Comparison of ENCODE assay signal across 21 cellular contexts in genomic region chr13:112217431-112217830, GRCh38.
DNase-seq lines count a peak whose midpoint lies in the region; ATAC-seq, FAIRE-seq and TF ChIP-seq lines count a peak whose summit lies in the region.
"Had no signal": no experiment of that assay in that cellular context is flagged by ENCODE, and none has a peak within 500 bp of the region (broad histone marks: within the 10 kb centered on the region; RNA-seq: fewer than 3 reads in every experiment).

No MANE protein-coding gene starts in this region.

- 0 out of 2 replicates have a peak overlapping the region, but pooled peaks have one; percentile 0 for H2BK20ac ChIP-seq in H1 (ENCODE audit: low read length)

- H3K4me2 ChIP-seq in H1 (ENCODE audit: insufficient read depth in 1 of 2, low read depth in 2 of 2, low read length in 2 of 2) (no peak overlapping the region), trophoblast cell (ENCODE audit: low read length) (no peak overlapping the region)
- H3K4me2 ChIP-seq: BLaER1 treated with 17β-estradiol and CSF1 and Interleukin-3, amounts not matched to agents 10 nM and 100 nM had no signal

- H3K23ac ChIP-seq in H1 (ENCODE audit: insufficient read length): no peak overlapping the region
- H3K23ac ChIP-seq in trophoblast cell (ENCODE audit: low read length): peak overlapping the region; percentile 95

- peaks cover 2% of the 10 kb centered on the region for H3K4me1 Mint-ChIP-seq in glutamatergic neuron (ENCODE audit: low read depth, unreplicated experiment)
- H3K4me1 Mint-ChIP-seq: B cell; CD4-positive, CD25-positive, alpha-beta regulatory T cell; CD8-positive, alpha-beta memory T cell had no signal

- H4K20me1 ChIP-seq in H1 (replicated peaks in 1 of 2; ENCODE audit: control insufficient read depth in 1 of 2, insufficient read depth in 2 of 2, low read length in 2 of 2): peaks cover 0 to 4% of the 10 kb centered on the region in 2 experiments

- H2BK12ac ChIP-seq in H1 (ENCODE audit: low read depth, low read length) (no peak overlapping the region; the same call in 1 of the 2 replicates), trophoblast cell (ENCODE audit: low read length) (no peak overlapping the region)

- FAIRE-seq in HTR-8/SVneo (lab: Jason Lieb, UNC) (peak; percentile 36), H1 (lab: Jason Lieb, UNC) (no peak)
- FAIRE-seq: GM12878, H54 had no signal

- no peak overlapping the region for H3K27ac Mint-ChIP-seq in glutamatergic neuron (ENCODE audit: unreplicated experiment)
- H3K27ac Mint-ChIP-seq: B cell; CD8-positive, alpha-beta memory T cell; HFFc6 had no signal

- no peak overlapping the region for H2BK5ac ChIP-seq in H1 (ENCODE audit: low read depth, low read length)
- no peak overlapping the region for H2BK5ac ChIP-seq in trophoblast cell (ENCODE audit: low read depth, low read length, poor library complexity)

- H3K36me3 Mint-ChIP-seq in glutamatergic neuron (ENCODE audit: unreplicated experiment): no peaks in the 10 kb centered on the region
- H3K36me3 Mint-ChIP-seq: CD4-positive, CD25-positive, alpha-beta regulatory T cell; CD8-positive, alpha-beta memory T cell had no signal

- CTCF ChIA-PET in H1 (lab: Charles Lee; ENCODE audit: partially characterized antibody): no interaction called here

- H2BK120ac ChIP-seq in H1 (replicated peaks; ENCODE audit: low read depth, low read length): peak overlapping the region; percentile 69
- H2BK120ac ChIP-seq in trophoblast cell (ENCODE audit: insufficient read depth, low read length, poor library complexity): no peak overlapping the region

- H3K27me3 Mint-ChIP-seq in glutamatergic neuron (ENCODE audit: unreplicated experiment): peaks cover 4% of the 10 kb centered on the region
- H3K27me3 Mint-ChIP-seq: B cell; CD4-positive, CD25-positive, alpha-beta regulatory T cell had no signal

- no peak overlapping the region for H3K18ac ChIP-seq in H1 (ENCODE audit: extremely low read depth, low read length)
- H3K18ac ChIP-seq in trophoblast cell (ENCODE audit: low read length): no peak overlapping the region

- H3K14ac ChIP-seq in H1 (ENCODE audit: insufficient read length) (no peak overlapping the region), trophoblast cell (ENCODE audit: low read length) (no peak overlapping the region)

- H4K91ac ChIP-seq in H1 (replicated peaks; ENCODE audit: insufficient read length, low read length) (peak overlapping the region; percentile 77), trophoblast cell (ENCODE audit: low read depth, low read length) (no peak overlapping the region)

- POLR2A ChIA-PET in H1 (lab: Charles Lee; ENCODE audit: partially characterized antibody): no interaction called here

- ATAC-seq in HG03139 (IDR thresholded peaks at IDR 0.05; ENCODE audit: unreplicated experiment): no peak
- ATAC-seq in GM19452 (IDR thresholded peaks at IDR 0.05; ENCODE audit: unreplicated experiment): no peak
- ATAC-seq: GM12878 had no signal

- H3K4me3 ChIP-seq in H1 (ENCODE audit: extremely low read depth in 1 of 4, insufficient read depth in 2 of 4, low read depth in 3 of 4, low read length in 4 of 4) (no peak overlapping the region), trophoblast cell (ENCODE audit: low read depth, low read length) (no peak overlapping the region)
- H3K4me3 ChIP-seq: BLaER1 treated with 17β-estradiol and CSF1 and Interleukin-3, amounts not matched to agents 10 nM and 100 nM; GM12878; GM23248 had no signal

- peaks cover 0 to 4% (median 0%) of the 10 kb centered on the region in 4 experiments; a peak in 2 of 7 replicates for H3K27me3 ChIP-seq in H1 (replicated peaks in 1 of 4; ENCODE audit: control insufficient read depth in 3 of 4, extremely low read depth in 1 of 4, insufficient read depth in 3 of 4, low read length in 3 of 4)
- H3K27me3 ChIP-seq in trophoblast cell (ENCODE audit: insufficient read depth, low read length): no peaks in the 10 kb centered on the region

- H3K4me1 ChIP-seq in H1 (replicated peaks in 1 of 4; ENCODE audit: control insufficient read depth in 3 of 4, insufficient read depth in 4 of 4, low read length in 3 of 4) (no peaks in the 10 kb centered on the region), trophoblast cell (ENCODE audit: control insufficient read depth in 1 of 2, insufficient read depth in 2 of 2, low read length in 2 of 2) (no peaks in the 10 kb centered on the region)
- H3K4me1 ChIP-seq: BLaER1 treated with 17β-estradiol and CSF1 and Interleukin-3, amounts not matched to agents 10 nM and 100 nM had no signal

- H3K79me2 ChIP-seq in H1 (ENCODE audit: control insufficient read depth in 1 of 2, insufficient read depth in 2 of 2, low read length in 2 of 2) (peaks cover 0 to 3% of the 10 kb centered on the region in 2 experiments; a peak in 1 of 4 replicates), trophoblast cell (ENCODE audit: control insufficient read depth, insufficient read depth, low read length, poor library complexity) (no peaks in the 10 kb centered on the region)

- H3K23me2 ChIP-seq in H1 (ENCODE audit: low read depth, low read length): peaks cover 2% of the 10 kb centered on the region; the same call in 1 of the 2 replicates

- 82% methylated on average over 7 of the region's 7 CpGs; no CpG with 5 or more reads in 1 of the 2 experiments for WGBS in H1 (ENCODE audit: extremely low coverage in 1 of 2, insufficient coverage in 1 of 2, insufficient read length in 1 of 2, insufficient replicate concordance in 2 of 2, low coverage in 1 of 2, low lambda C conversion rate in 2 of 2, missing lambda C conversion rate in 1 of 2), 2 experiments
- no CpG with 5 or more reads among the region's 7 CpGs for WGBS in trophoblast cell (ENCODE audit: extremely low coverage, insufficient coverage, insufficient read length)

- H3K9me3 Mint-ChIP-seq in glutamatergic neuron (ENCODE audit: unreplicated experiment): peaks cover 2% of the 10 kb centered on the region
- H3K9me3 Mint-ChIP-seq: CD8-positive, alpha-beta memory T cell had no signal

- TF ChIP-seq EP300 in H1 (IDR thresholded peaks at IDR 0.05; ENCODE audit: borderline replicate concordance in 1 of 2, low read depth in 2 of 2, low read length in 2 of 2): no peak

- TF ChIP-seq POLR2A in H1 (IDR thresholded peaks at IDR 0.05; ENCODE audit: control extremely low read depth in 1 of 2, low read depth in 2 of 2, low read length in 2 of 2): no peak

- H3K56ac ChIP-seq in H1 (replicated peaks; ENCODE audit: insufficient read length, low read depth, low read length): no peak overlapping the region

- TF ChIP-seq CTCF in H1 (IDR thresholded peaks at IDR 0.05; ENCODE audit: control extremely low read depth in 1 of 3, insufficient read depth in 1 of 3, low read depth in 1 of 3, low read length in 3 of 3) (no peak), glutamatergic neuron (IDR thresholded peaks at IDR 0.05; ENCODE audit: partially characterized antibody, unreplicated experiment) (no peak)

- H4K5ac ChIP-seq in H1 (ENCODE audit: insufficient read length, low read depth, low read length): no peak overlapping the region

- no peak for TF ChIP-seq RAD21 in H1 (IDR thresholded peaks at IDR 0.05 in 1 of 2, conservative IDR thresholded peaks at IDR 0.05 in 1 of 2; ENCODE audit: low read depth in 2 of 2, low read length in 2 of 2)

- H3K27ac ChIP-seq in H1 (ENCODE audit: low read depth, low read length) (no peak overlapping the region), trophoblast cell (ENCODE audit: low read depth, low read length) (no peak overlapping the region)
- H3K27ac ChIP-seq: BLaER1 treated with 17β-estradiol and CSF1 and Interleukin-3, amounts not matched to agents 10 nM and 100 nM; GM23248 had no signal

- no peak overlapping the region for H2AK5ac ChIP-seq in H1 (ENCODE audit: low read depth, low read length)
- H2AK5ac ChIP-seq in trophoblast cell (ENCODE audit: low read length): no peak overlapping the region

- H4K12ac ChIP-seq in trophoblast cell (ENCODE audit: low read depth, low read length): no peak overlapping the region

- DNase-seq in HTR-8/SVneo (ENCODE audit: insufficient read length, low spot score): no peak
- DNase-seq in H1 (ENCODE audit: low read depth in 1 of 2, low spot score in 2 of 2): no peak
- DNase-seq in mesenteric fat pad (ENCODE audit: low spot score): peak; percentile 60
- DNase-seq in trophoblast cell: no peak
- no peak for DNase-seq in glutamatergic neuron
- DNase-seq: CD4-positive, CD25-positive, alpha-beta regulatory T cell; CD8-positive, alpha-beta memory T cell; COR-L47; DMS 273 treated with DMSO at 0.1 percent for 48 hours; DMS53; DND-41; EL; GM23248; HCEC 1CT; HFFc6 had no signal

- H2AFZ ChIP-seq in H1 (ENCODE audit: low read length) (no peak overlapping the region), trophoblast cell (ENCODE audit: insufficient read depth, low read length, poor library complexity) (no peak overlapping the region)
- H2AFZ ChIP-seq: GM23248 had no signal

- H3K4ac ChIP-seq in H1 (replicated peaks; ENCODE audit: insufficient read length, low read depth, low read length): peak overlapping the region; percentile 47
- no peak overlapping the region for H3K4ac ChIP-seq in trophoblast cell (ENCODE audit: low read depth, low read length)

- H3K79me1 ChIP-seq in H1 (ENCODE audit: low read depth, low read length): no peaks in the 10 kb centered on the region
- H3K79me1 ChIP-seq in trophoblast cell (ENCODE audit: low read length): no peaks in the 10 kb centered on the region

- H3K9me3 ChIP-seq in H1 (ENCODE audit: insufficient read depth in 2 of 2, low read depth in 1 of 2, low read length in 1 of 2): no peaks in the 10 kb centered on the region
- H3K9me3 ChIP-seq in trophoblast cell (ENCODE audit: insufficient read depth, low read depth, low read length): peaks cover 8% of the 10 kb centered on the region
- H3K9me3 ChIP-seq: BLaER1 treated with 17β-estradiol and CSF1 and Interleukin-3, amounts not matched to agents 10 nM and 100 nM had no signal

- H2BK15ac ChIP-seq in H1 (ENCODE audit: low read length): no peak overlapping the region

- H3K36me3 ChIP-seq in H1 (ENCODE audit: control insufficient read depth in 2 of 4, insufficient read depth in 4 of 4, low read length in 3 of 4) (no peaks in the 10 kb centered on the region), trophoblast cell (ENCODE audit: control insufficient read depth in 1 of 2, insufficient read depth in 2 of 2, low read length in 2 of 2) (no peaks in the 10 kb centered on the region)
- H3K36me3 ChIP-seq: BLaER1 treated with 17β-estradiol and CSF1 and Interleukin-3, amounts not matched to agents 10 nM and 100 nM had no signal

- H3K9ac ChIP-seq in H1 (replicated peaks in 1 of 4; ENCODE audit: extremely low read depth in 1 of 4, low read depth in 3 of 4, low read length in 3 of 4): no peak overlapping the region
- no peak overlapping the region for H3K9ac ChIP-seq in trophoblast cell (ENCODE audit: low read length)
- H3K9ac ChIP-seq: BLaER1 treated with 17β-estradiol and CSF1 and Interleukin-3, amounts not matched to agents 10 nM and 100 nM; GM23248 had no signal

- no peak overlapping the region for H4K8ac ChIP-seq in H1 (ENCODE audit: extremely low read depth, insufficient read depth, low read length)
- no peak overlapping the region for H4K8ac ChIP-seq in trophoblast cell (ENCODE audit: low read depth, low read length)

- H3K4me3 Mint-ChIP-seq in glutamatergic neuron (ENCODE audit: unreplicated experiment): no peak overlapping the region
- H3K4me3 Mint-ChIP-seq: B cell; CD4-positive, CD25-positive, alpha-beta regulatory T cell; CD8-positive, alpha-beta memory T cell; HFFc6 had no signal

TF ChIP-seq in H1, 55 proteins besides CTCF, POLR2A, EP300 and RAD21 (continues in another document):
- TF ChIP-seq SP1 (IDR thresholded peaks at IDR 0.05; ENCODE audit: low read depth, low read length) (no peak), RXRA (IDR thresholded peaks at IDR 0.05; ENCODE audit: insufficient read depth, low read depth, low read length) (no peak)
